ENCODE assay signal across 9 cellular contexts in the genomic region with DNA sequence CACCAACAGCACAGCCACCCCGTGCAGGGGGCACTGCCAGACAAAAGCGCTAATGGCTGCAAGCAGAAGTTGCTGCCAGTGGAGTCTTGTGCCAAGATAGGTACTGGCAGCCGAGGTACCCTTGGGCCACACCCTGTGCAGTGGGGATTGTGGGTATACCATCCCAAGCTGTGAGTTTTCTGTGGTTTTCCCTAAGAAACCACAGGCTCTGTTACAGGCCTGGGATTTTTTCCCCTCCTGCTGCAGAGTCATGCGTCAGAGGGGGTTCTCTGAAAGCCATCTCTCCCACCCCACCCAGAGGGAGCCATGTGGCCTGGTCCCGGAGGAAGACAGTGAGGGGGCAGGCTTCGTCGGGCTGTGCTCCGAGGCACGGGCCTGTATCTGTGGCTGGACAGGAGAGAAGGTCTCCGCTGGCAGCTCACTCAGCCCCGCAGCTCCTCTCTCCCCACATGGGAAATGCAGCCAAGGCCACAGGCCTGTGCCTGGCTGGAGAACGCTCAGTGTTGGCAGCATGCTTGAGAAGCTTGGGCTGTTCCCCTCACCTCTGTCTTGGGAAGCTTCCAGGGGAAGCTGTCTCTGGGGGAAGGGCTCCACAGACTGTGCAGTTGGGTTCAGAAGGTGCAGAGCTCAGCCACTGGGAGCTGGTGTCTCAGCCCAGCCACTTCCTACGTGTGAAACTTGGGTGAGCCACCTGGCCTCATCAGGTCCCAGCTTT. TPM values are rescaled to one million over a fixed set of nuclear protein-coding genes. Genes with fewer than 3 reads are reported as not detected.
DNase-seq lines count a peak whose midpoint lies in the region; ATAC-seq, FAIRE-seq and TF ChIP-seq lines count a peak whose summit lies in the region.
"Had no signal": no experiment of that assay in that cellular context is flagged by ENCODE, and none has a peak within 500 bp of the region (broad histone marks: within the 10 kb centered on the region; RNA-seq: fewer than 3 reads in every experiment).

No MANE protein-coding gene starts in this region.

- no peak for TF ChIP-seq EP300 in suprapubic skin (IDR thresholded peaks at IDR 0.05)

- no peaks in the 10 kb centered on the region for H4K20me1 ChIP-seq in keratinocyte (ENCODE audit: control insufficient read depth, extremely low read depth, insufficient read depth, low read length)

- no peak overlapping the region for H3K9ac ChIP-seq in adipocyte (ENCODE audit: low read length)
- H3K9ac ChIP-seq in keratinocyte (ENCODE audit: control insufficient read depth, extremely low read depth, insufficient read depth, low read length): peak overlapping the region; percentile 58

- no peaks in the 10 kb centered on the region for H3K9me1 ChIP-seq in keratinocyte (ENCODE audit: control insufficient read depth, extremely low read depth, insufficient read depth, low read length)

- H3K4me2 ChIP-seq in keratinocyte (ENCODE audit: control insufficient read depth, extremely low read depth, insufficient read depth, low read depth, low read length): peak overlapping the region; percentile 73

- 40% methylated on average over 10 of the region's 13 CpGs for WGBS in suprapubic skin

- peak; percentile 28 for ATAC-seq in HG02678 (IDR thresholded peaks at IDR 0.05; ENCODE audit: unreplicated experiment)
- no peak for ATAC-seq in GM21723 (IDR thresholded peaks at IDR 0.05; ENCODE audit: unreplicated experiment)
- ATAC-seq in GM21360 (IDR thresholded peaks at IDR 0.05; ENCODE audit: unreplicated experiment): no peak

- DNase-seq in adipocyte (ENCODE audit: low read depth) (peak; percentile 51), keratinocyte (ENCODE audit: low read depth, low spot score) (no peak), suprapubic skin (ENCODE audit: low spot score in 2 of 2) (no peak), HuH-7.5 (ENCODE audit: low spot score) (no peak), frontal cortex (ENCODE audit: low spot score in 2 of 2) (no peak)
- DNase-seq: SW 1271 had no signal

- H3K79me2 ChIP-seq in keratinocyte (ENCODE audit: control insufficient read depth, insufficient read depth, low read length): no peaks in the 10 kb centered on the region

- peak overlapping the region; percentile 46 for H3K27ac ChIP-seq in keratinocyte (ENCODE audit: control insufficient read depth, insufficient read depth, low read length)
- peak overlapping the region; percentile 47 for H3K27ac ChIP-seq in suprapubic skin

- H3K4me3 ChIP-seq in adipocyte (ENCODE audit: low read length) (no peak overlapping the region), keratinocyte (ENCODE audit: control insufficient read depth in 2 of 3, extremely low read depth in 1 of 3, insufficient read depth in 2 of 3, low read depth in 1 of 3, low read length in 3 of 3) (peak overlapping the region in 1 of 3 experiments; percentile 7), suprapubic skin (no peak overlapping the region)

- peaks cover 16% of the 10 kb centered on the region for H3K4me1 ChIP-seq in adipocyte (ENCODE audit: control insufficient read depth, insufficient read depth, low read length)
- peaks cover 30% of the 10 kb centered on the region for H3K4me1 ChIP-seq in keratinocyte (ENCODE audit: control insufficient read depth, extremely low read depth, insufficient read depth, low read length)
- peaks cover 36% of the 10 kb centered on the region for H3K4me1 ChIP-seq in suprapubic skin

- dilution Hi-C loops in keratinocyte (cut with MboI; ENCODE audit: extremely low pct_ligation_motif_present, low sequenced_read_pairs): no loop called here

- FAIRE-seq in keratinocyte (lab: Jason Lieb, UNC) (peak; percentile 84), frontal cortex (lab: Jason Lieb, UNC) (no peak)

- H3K27me3 ChIP-seq in adipocyte (replicated peaks; ENCODE audit: control insufficient read depth, insufficient read depth, low read length) (no peaks in the 10 kb centered on the region), keratinocyte (ENCODE audit: control insufficient read depth, extremely low read depth, insufficient read depth, low read length) (peaks cover 36% of the 10 kb centered on the region), suprapubic skin (no peaks in the 10 kb centered on the region)

- TF ChIP-seq CTCF in keratinocyte (optimal IDR thresholded peaks at IDR 0.05 in 1 of 3, IDR thresholded peaks at IDR 0.05 in 1 of 3, conservative IDR thresholded peaks at IDR 0.05 in 1 of 3; ENCODE audit: extremely low read depth in 1 of 3, insufficient read depth in 2 of 3, low read length in 3 of 3) (no peak), suprapubic skin (IDR thresholded peaks at IDR 0.05) (no peak)

- H2AFZ ChIP-seq in keratinocyte (ENCODE audit: control insufficient read depth, low read length): peak overlapping the region; percentile 43

- TF ChIP-seq POLR2A in suprapubic skin (IDR thresholded peaks at IDR 0.05): no peak

- H3K9me3 ChIP-seq in adipocyte (ENCODE audit: control insufficient read depth, low read length): no peaks in the 10 kb centered on the region
- no peaks in the 10 kb centered on the region for H3K9me3 ChIP-seq in keratinocyte (ENCODE audit: control insufficient read depth, low read depth, low read length)
- H3K9me3 ChIP-seq in suprapubic skin: no peaks in the 10 kb centered on the region

- H3K36me3 ChIP-seq in adipocyte (ENCODE audit: control insufficient read depth, insufficient read depth, low read length, severe bottlenecking): no peaks in the 10 kb centered on the region
- H3K36me3 ChIP-seq in keratinocyte (ENCODE audit: control insufficient read depth in 2 of 2, extremely low read depth in 1 of 2, insufficient read depth in 2 of 2, low read length in 2 of 2): no peaks in the 10 kb centered on the region
- H3K36me3 ChIP-seq in suprapubic skin: no peaks in the 10 kb centered on the region

RNA-seq across cellular contexts. Expression of gene NEK2, which starts 42.5 kb away (rescaled TPM):
- polyA plus RNA-seq in keratinocyte: 0.99 to 10.8 TPM (median 7.0 TPM) in 3 replicates
- not detected for polyA plus RNA-seq in keratinocyte (2011; ENCODE audit: low read depth)
- polyA plus RNA-seq in keratinocyte (2011; cell fraction: cytosol; rRNA removed): 2.1 and 3.3 TPM in 2 replicates
- polyA plus RNA-seq in keratinocyte (2011; cell fraction: nucleus; rRNA removed): 1.1 and 1.5 TPM in 2 replicates
- polyA plus RNA-seq in keratinocyte (2012; ENCODE audit: low replicate concordance): 6.2 TPM in 1 of 2 replicates, not detected in the other
- polyA minus RNA-seq in keratinocyte: 1.5 to 9.0 TPM (median 2.5 TPM) in 3 replicates
- 4.8 TPM for polyA minus RNA-seq in keratinocyte (2011; cell fraction: cytosol; rRNA and poly(A)+ RNA removed)
- polyA minus RNA-seq in keratinocyte (2011; cell fraction: nucleus; rRNA and poly(A)+ RNA removed): 0.53 and 2.4 TPM in 2 replicates
- 10 to 100 TPM in 1 of 4 donors, 1 to 10 TPM in 2, not detected in 1; 3.2 to 11.8 (median 3.6) TPM for total RNA-seq in suprapubic skin
- 2.9 TPM for total RNA-seq in frontal cortex

RNA-seq across cellular contexts. Expression of gene SLC30A1, which starts 54.0 kb away (rescaled TPM):
- polyA plus RNA-seq in keratinocyte: 11.8 to 17.2 TPM (median 12.4 TPM) in 3 replicates
- 18.5 TPM for polyA plus RNA-seq in keratinocyte (2011; ENCODE audit: low read depth)
- 5.4 and 10.8 TPM in 2 replicates for polyA plus RNA-seq in keratinocyte (2011; cell fraction: cytosol; rRNA removed)
- 16.8 and 26.0 TPM in 2 replicates for polyA plus RNA-seq in keratinocyte (2011; cell fraction: nucleus; rRNA removed)
- 20.3 and 34.7 TPM in 2 replicates for polyA plus RNA-seq in keratinocyte (2012; ENCODE audit: low replicate concordance)
- polyA minus RNA-seq in keratinocyte: 5.9 to 26.5 TPM (median 16.6 TPM) in 3 replicates
- polyA minus RNA-seq in keratinocyte (2011; cell fraction: cytosol; rRNA and poly(A)+ RNA removed): 23.6 TPM
- 52.2 and 72.0 TPM in 2 replicates for polyA minus RNA-seq in keratinocyte (2011; cell fraction: nucleus; rRNA and poly(A)+ RNA removed)
- total RNA-seq in suprapubic skin: 10 to 100 TPM in 3 of 4 donors, 1 to 10 TPM in 1; 8.9 to 42.5 (median 29.8) TPM
- total RNA-seq in frontal cortex: 19.2 TPM
